8 cellular contexts compared by ENCODE assay signal in the genomic region with DNA sequence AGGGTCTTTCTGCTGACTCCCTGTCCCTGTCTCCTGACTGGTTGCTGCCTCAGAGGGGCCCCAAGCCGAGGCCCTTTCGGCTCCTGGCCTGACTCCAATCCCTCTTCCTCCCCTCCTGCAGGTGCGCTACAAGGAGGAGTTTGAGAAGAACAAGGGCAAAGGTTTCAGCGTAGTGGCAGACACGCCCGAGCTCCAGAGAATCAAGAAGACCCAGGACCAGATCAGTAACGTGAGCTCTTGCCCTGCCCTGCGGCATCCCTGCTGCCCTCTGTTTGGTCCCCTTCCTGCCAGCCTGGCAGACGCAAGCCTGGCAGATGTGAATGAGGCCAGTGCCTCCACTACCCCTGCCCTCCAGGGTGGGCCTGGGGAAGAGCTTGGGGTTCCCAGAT. TPM values are rescaled to one million over a fixed set of nuclear protein-coding genes. Genes with fewer than 3 reads are reported as not detected.
DNase-seq lines count a peak whose midpoint lies in the region; ATAC-seq and TF ChIP-seq lines count a peak whose summit lies in the region.

No MANE protein-coding gene starts in this region.

- H3K4me3 Mint-ChIP-seq in activated CD4-positive, alpha-beta T cell treated with anti-CD3 and anti-CD28 coated beads, Interleukin-2, amount 10 ng/mL, durations not matched to agents 7 days and 5 days = peak overlapping the region; percentile 69
- peak overlapping the region; percentile 77 to 93 (median 83) for H3K4me3 Mint-ChIP-seq in naive thymus-derived CD4-positive, alpha-beta T cell

- H3K36me3 ChIP-seq in naive thymus-derived CD4-positive, alpha-beta T cell (ENCODE audit: control insufficient read depth in 2 of 3, insufficient read depth in 3 of 3, low read length in 3 of 3) = peaks cover 3 to 55% (median 4%) of the 10 kb centered on the region in 3 experiments

- peak overlapping the region; percentile 3 for H3K4me3 ChIP-seq in GM12875 (ENCODE audit: low read depth, low read length)
- H3K4me3 ChIP-seq in naive thymus-derived CD4-positive, alpha-beta T cell (ENCODE audit: low read length) = peak overlapping the region; percentile 46

- H3K4me1 Mint-ChIP-seq in activated CD4-positive, alpha-beta T cell treated with anti-CD3 and anti-CD28 coated beads, Interleukin-2, amount 10 ng/mL, durations not matched to agents 7 days and 5 days = peaks cover 74% of the 10 kb centered on the region
- peaks cover 33 to 71% (median 66%) of the 10 kb centered on the region in 7 donors for H3K4me1 Mint-ChIP-seq in naive thymus-derived CD4-positive, alpha-beta T cell

- TF ChIP-seq CTCF in GM12875 (IDR thresholded peaks at IDR 0.05; ENCODE audit: borderline replicate concordance, insufficient read depth, low read depth, low read length) = no peak

- H3K4me1 ChIP-seq in naive thymus-derived CD4-positive, alpha-beta T cell (ENCODE audit: control insufficient read depth in 2 of 2, insufficient read depth in 2 of 2, low read length in 2 of 2) = peaks cover 61 to 87% of the 10 kb centered on the region in 2 donors

- ATAC-seq in HG02759 (IDR thresholded peaks at IDR 0.05; ENCODE audit: unreplicated experiment) (peak; percentile 29), GM18502 (IDR thresholded peaks at IDR 0.05; ENCODE audit: poor library complexity, unreplicated experiment) (no peak)
- peak; percentile 23 for ATAC-seq in naive thymus-derived CD4-positive, alpha-beta T cell

- H3K27ac Mint-ChIP-seq in activated CD4-positive, alpha-beta T cell treated with anti-CD3 and anti-CD28 coated beads, Interleukin-2, amount 10 ng/mL, durations not matched to agents 7 days and 5 days = peak overlapping the region; percentile 91
- H3K27ac Mint-ChIP-seq in naive thymus-derived CD4-positive, alpha-beta T cell = peak overlapping the region; percentile 86 to 100 (median 98)

- peak; percentile 41 for DNase-seq in activated CD4-positive, alpha-beta T cell treated with anti-CD3 and anti-CD28 coated beads, Interleukin-2, amount 10 ng/mL, durations not matched to agents 7 days and 5 days
- peak in 4 of 9 donors; percentile 36 to 42 (median 40) for DNase-seq in naive thymus-derived CD4-positive, alpha-beta T cell
- DNase-seq in DMS53 (lab: John Stamatoyannopoulos, UW) = no peak
- DNase-seq in NCI-H2171 treated with DMSO at 0.1 percent for 48 hours (lab: John Stamatoyannopoulos, UW) = no peak
- no peak for DNase-seq in NCI-H1092 (lab: John Stamatoyannopoulos, UW)

- no peaks in the 10 kb centered on the region for H3K27me3 Mint-ChIP-seq in activated CD4-positive, alpha-beta T cell treated with anti-CD3 and anti-CD28 coated beads, Interleukin-2, amount 10 ng/mL, durations not matched to agents 7 days and 5 days
- H3K27me3 Mint-ChIP-seq in naive thymus-derived CD4-positive, alpha-beta T cell = no peaks in the 10 kb centered on the region

- H3K27me3 ChIP-seq in naive thymus-derived CD4-positive, alpha-beta T cell (ENCODE audit: control insufficient read depth in 2 of 2, insufficient read depth in 2 of 2, low read length in 2 of 2) = no peaks in the 10 kb centered on the region

- intact Hi-C loops in naive thymus-derived CD4-positive, alpha-beta T cell (cut with micrococcal nuclease) = loop anchor here (1.0 to 2.0 kb wide), 7 partner anchors 15 to 73 kb away; partner anchors contain the start of genes CWC25 (in 2 of the 2), LASP1 (in 1 of the 2), LASP1NB (in 1 of the 2) and RPL23 (in 1 of the 2)

- CTCF ChIA-PET in activated CD4-positive, alpha-beta T cell treated with anti-CD3 and anti-CD28 coated beads, Interleukin-2, amount 10 ng/mL, durations not matched to agents 7 days and 5 days (lab: Charles Lee) = interaction anchor here (0.6 to 1.9 kb wide), 10 partner anchors 8 to 82 kb away, joined by 3 to 5 read pairs (median 4); no protein-coding TSS in a partner anchor
- CTCF ChIA-PET in naive thymus-derived CD4-positive, alpha-beta T cell (lab: Charles Lee) = interaction anchor here (0.6 to 1.7 kb wide), 4 partner anchors 10 to 97 kb away, joined by 3 to 5 read pairs (median 4); partner anchors contain the start of gene LASP1

- H3K9me3 Mint-ChIP-seq in activated CD4-positive, alpha-beta T cell treated with anti-CD3 and anti-CD28 coated beads, Interleukin-2, amount 10 ng/mL, durations not matched to agents 7 days and 5 days = no peaks in the 10 kb centered on the region
- no peaks in the 10 kb centered on the region for H3K9me3 Mint-ChIP-seq in naive thymus-derived CD4-positive, alpha-beta T cell

- H3K36me3 Mint-ChIP-seq in activated CD4-positive, alpha-beta T cell treated with anti-CD3 and anti-CD28 coated beads, Interleukin-2, amount 10 ng/mL, durations not matched to agents 7 days and 5 days (ENCODE audit: low read depth) = peaks cover 68% of the 10 kb centered on the region
- peaks cover 0 to 46% (median 5%) of the 10 kb centered on the region in 5 donors for H3K36me3 Mint-ChIP-seq in naive thymus-derived CD4-positive, alpha-beta T cell

- POLR2A ChIA-PET in activated CD4-positive, alpha-beta T cell treated with anti-CD3 and anti-CD28 coated beads, Interleukin-2, amount 10 ng/mL, durations not matched to agents 7 days and 5 days (lab: Charles Lee) = no interaction called here
- POLR2A ChIA-PET in naive thymus-derived CD4-positive, alpha-beta T cell (lab: Charles Lee) = interaction anchor here (0.6 to 4.1 kb wide), 11 partner anchors 8 to 302 kb away, joined by 3 to 57 read pairs (median 5); partner anchors contain the start of genes LASP1, LASP1NB, RPL19 and RPL23

- H3K27ac ChIP-seq in naive thymus-derived CD4-positive, alpha-beta T cell (ENCODE audit: low read depth, low read length) = peak overlapping the region; percentile 81

- H3K9me3 ChIP-seq in naive thymus-derived CD4-positive, alpha-beta T cell (ENCODE audit: control insufficient read depth in 2 of 3, low read length in 3 of 3) = no peaks in the 10 kb centered on the region

RNA-seq across cellular contexts. Expression of gene LASP1, which starts 28.4 kb away (rescaled TPM):
- total RNA-seq in activated CD4-positive, alpha-beta T cell treated with anti-CD3 and anti-CD28 coated beads, Interleukin-2, amount 10 ng/mL, durations not matched to agents 7 days and 5 days = 100 to 1,000 TPM; 189 to 200 TPM
- total RNA-seq in naive thymus-derived CD4-positive, alpha-beta T cell = 100 to 1,000 TPM in 4 of 5 experiments, 10 to 100 TPM in 1; 75.3 to 199 (median 113) TPM
- polyA plus RNA-seq in naive thymus-derived CD4-positive, alpha-beta T cell = 10 to 100 TPM; 43.4 to 54.5 TPM

RNA-seq across cellular contexts. Expression of gene RPL23, which starts 44.8 kb away (rescaled TPM):
- total RNA-seq in activated CD4-positive, alpha-beta T cell treated with anti-CD3 and anti-CD28 coated beads, Interleukin-2, amount 10 ng/mL, durations not matched to agents 7 days and 5 days = 1,000 to 10,000 TPM; 1,147 to 1,160 TPM
- 1,000 to 10,000 TPM; 1,312 to 2,438 (median 1,877) TPM for total RNA-seq in naive thymus-derived CD4-positive, alpha-beta T cell
- polyA plus RNA-seq in naive thymus-derived CD4-positive, alpha-beta T cell = 1,000 to 10,000 TPM; 1,326 to 1,996 TPM
